In genomic region chr17:3916013-3916696, GRCh38 we compare ENCODE assay signal across 9 cellular contexts. TPM values are rescaled to one million over a fixed set of nuclear protein-coding genes. Genes with fewer than 3 reads are reported as not detected.
DNase-seq lines count a peak whose midpoint lies in the region; ATAC-seq and TF ChIP-seq lines count a peak whose summit lies in the region.
"Had no signal": no experiment of that assay in that cellular context is flagged by ENCODE, and none has a peak within 500 bp of the region (broad histone marks: within the 10 kb centered on the region; RNA-seq: fewer than 3 reads in every experiment).

Gene P2RX1, minus strand, starts transcription at chr17:3916465. Its CDS starts 240 bp downstream, at chr17:3916225.

- H3K4ac ChIP-seq in H9 (ENCODE audit: low read depth, low read length) = no peak within 1 kb of the TSS

- H3T11ph ChIP-seq in H9 (ENCODE audit: low read length) = no peak within 1 kb of the TSS

- H3K27me3 ChIP-seq in H7 (ENCODE audit: control insufficient read depth, insufficient read depth, low read length) (no peaks in the 10 kb centered on the region), esophagus squamous epithelium (no peaks in the 10 kb centered on the region), H9 (ENCODE audit: insufficient read depth, low read length) (no peaks in the 10 kb centered on the region)

- H4K20me1 ChIP-seq in H9 (ENCODE audit: control insufficient read depth, insufficient read depth, insufficient read length) = no peaks in the 10 kb centered on the region

- peak in 2 of 4 donors; percentile 28 to 43 for TF ChIP-seq POLR2A in esophagus squamous epithelium (IDR thresholded peaks at IDR 0.05)

- no peak within 1 kb of the TSS for H3K18ac ChIP-seq in H9 (ENCODE audit: insufficient read length, low read depth, low read length)

- no peaks in the 10 kb centered on the region for H3K9me3 ChIP-seq in esophagus squamous epithelium
- no peaks in the 10 kb centered on the region for H3K9me3 ChIP-seq in H9 (ENCODE audit: control insufficient read depth, low read depth, low read length)

- H3K56ac ChIP-seq in H9 (ENCODE audit: insufficient read length, low read depth, low read length) = no peak within 1 kb of the TSS

- peaks cover 0 to 3% of the 10 kb centered on the region in 2 experiments; a peak in 2 of 5 replicates for H3K9me3 Mint-ChIP-seq in H9

- H3K79me2 ChIP-seq in H9 (ENCODE audit: insufficient read depth, low read length) = no peaks in the 10 kb centered on the region

- H4K8ac ChIP-seq in H9 (replicated peaks; ENCODE audit: insufficient read length, low read depth, low read length) = no peak within 1 kb of the TSS

- 62 to 96% methylated on average over 5 to 12 of the region's 27 CpGs for WGBS in esophagus squamous epithelium, 2 donors
- WGBS in H9 (ENCODE audit: extremely low coverage, insufficient read length, low lambda C conversion rate) = no CpG with 5 or more reads among the region's 27 CpGs

- H4K91ac ChIP-seq in H9 (ENCODE audit: insufficient read length, low read depth, low read length) = no peak within 1 kb of the TSS

- no peak for ATAC-seq in HG03520 (IDR thresholded peaks at IDR 0.05; ENCODE audit: unreplicated experiment)
- no peak for ATAC-seq in GM21717 (IDR thresholded peaks at IDR 0.05; ENCODE audit: unreplicated experiment)

- intact Hi-C loops in esophagus squamous epithelium (cut with DNase I) = no loop called here

- H4K5ac ChIP-seq in H9 (ENCODE audit: insufficient read length, low read depth, low read length) = no peak within 1 kb of the TSS

- H3K27ac Mint-ChIP-seq in H9 = no peak within 1 kb of the TSS; a peak in 1 of 7 replicates

- no peak within 1 kb of the TSS; the same call in 1 of the 2 replicates for H3K14ac ChIP-seq in H9 (ENCODE audit: insufficient read depth, low read length)

- H2BK120ac ChIP-seq in H9 (ENCODE audit: low read depth, low read length, poor library complexity, severe bottlenecking) = no peak within 1 kb of the TSS

- no peak within 1 kb of the TSS for H2BK20ac ChIP-seq in H9 (ENCODE audit: low read depth, low read length, poor library complexity, severe bottlenecking)

- no peak within 1 kb of the TSS for H3K9ac ChIP-seq in H9 (ENCODE audit: extremely low read depth, insufficient read length, low read length)

- peaks cover 4 to 15% of the 10 kb centered on the region in 2 experiments; a peak in 3 of 4 replicates for H3K4me1 Mint-ChIP-seq in H9

- no peaks in the 10 kb centered on the region for H3K36me3 Mint-ChIP-seq in H9 (ENCODE audit: insufficient read depth in 1 of 3, low read depth in 3 of 3)

- no peak within 1 kb of the TSS for H2BK15ac ChIP-seq in H9 (ENCODE audit: low read depth, low read length)

- no peak within 1 kb of the TSS for H2BK12ac ChIP-seq in H9 (ENCODE audit: insufficient read length, low read depth, low read length)

- no peak within 1 kb of the TSS for H3K4me3 ChIP-seq in H7 (ENCODE audit: insufficient read depth, low read depth, low read length)
- H3K4me3 ChIP-seq in esophagus squamous epithelium = peak within 1 kb of the TSS in 3 of 4 donors; percentile 38 to 49 (median 38)

- peak within 1 kb of the TSS; percentile 54 to 87 (median 80) for H3K27ac ChIP-seq in esophagus squamous epithelium
- no peak within 1 kb of the TSS for H3K27ac ChIP-seq in H9 (ENCODE audit: insufficient read length, low read depth, low read length)

- DNase-seq in H7 (peak; percentile 48), SW480 (ENCODE audit: low spot score) (peak; percentile 33), esophagus squamous epithelium (lab: John Stamatoyannopoulos, UW) (no peak), H9 (no peak), GM10266 (ENCODE audit: extremely low spot score) (no peak)
- DNase-seq in stimulated activated CD8-positive, alpha-beta memory T cell treated with anti-CD3 and anti-CD28 coated beads, Interleukin-4, amount 100 ng/mL, for 48 hours = peak; percentile 66
- DNase-seq: NCI-H510A treated with DMSO at 0.1 percent for 48 hours had no signal

- H3K36me3 ChIP-seq in H7 (replicated peaks; ENCODE audit: control insufficient read depth, insufficient read depth, low read length) = no peaks in the 10 kb centered on the region
- H3K36me3 ChIP-seq in esophagus squamous epithelium = no peaks in the 10 kb centered on the region

- TF ChIP-seq CTCF in esophagus squamous epithelium (IDR thresholded peaks at IDR 0.05) = no peak
- TF ChIP-seq CTCF in H9 (conservative IDR thresholded peaks at IDR 0.05) = no peak
- no peak for TF ChIP-seq CTCF in GM10266 (IDR thresholded peaks at IDR 0.05; ENCODE audit: control insufficient read depth, insufficient read depth, low read depth, missing control alignments)

- H3K4me1 ChIP-seq in esophagus squamous epithelium = peaks cover 13 to 71% (median 24%) of the 10 kb centered on the region in 3 donors
- no peaks in the 10 kb centered on the region for H3K4me1 ChIP-seq in H9 (ENCODE audit: insufficient read depth, low read length)

- H3K4me3 Mint-ChIP-seq in H9 = no peak within 1 kb of the TSS; a peak in 1 of 5 replicates

- H3K79me1 ChIP-seq in H9 (ENCODE audit: insufficient read depth, low read depth, low read length, poor library complexity, severe bottlenecking) = no peaks in the 10 kb centered on the region

- H3K4me2 ChIP-seq in H9 (ENCODE audit: insufficient read depth, insufficient read length, low read length) = no peak within 1 kb of the TSS

- no peak within 1 kb of the TSS for H2AK5ac ChIP-seq in H9 (ENCODE audit: insufficient read length, low read length)

- peaks cover 4% of the 10 kb centered on the region; the same call in 1 of the 2 replicates for H3K27me3 Mint-ChIP-seq in H9 (ENCODE audit: low read depth)

- no peak within 1 kb of the TSS for H2AFZ ChIP-seq in H9 (ENCODE audit: low read length)

- H3K23ac ChIP-seq in H9 (ENCODE audit: insufficient read length, low read depth, low read length) = no peak within 1 kb of the TSS

- no peak within 1 kb of the TSS for H2BK5ac ChIP-seq in H9 (ENCODE audit: insufficient read length, low read length)

- H3K23me2 ChIP-seq in H9 (ENCODE audit: insufficient read length, low read depth, low read length, poor library complexity, severe bottlenecking) = no peaks in the 10 kb centered on the region

RNA-seq across cellular contexts. Expression of gene P2RX1, which starts in this region (rescaled TPM):
- 0.10 and 0.33 TPM in 2 replicates for total RNA-seq in H7 (2014; rRNA removed; shearing (Covaris generic))
- 10 to 100 TPM in 1 of 4 donors, 1 to 10 TPM in 3; 1.2 to 13.0 (median 2.1) TPM for total RNA-seq in esophagus squamous epithelium
- 0.09 TPM in 1 of 2 replicates, not detected in the other for total RNA-seq in H9 (2021)

Comparison
In these comparisons a context has a peak if more than half of its experiments do, and no peak if none do; other contexts are left out.
1. Peak in DNase-seq in H7; RNA of the gene not detected or under 1 TPM.
2. DNase-seq: peak in SW480 (single experiment) and stimulated activated CD8-positive, alpha-beta memory T cell treated with anti-CD3 and anti-CD28 coated beads, Interleukin-4, amount 100 ng/mL, for 48 hours (single experiment); none in esophagus squamous epithelium (single experiment), H9 (single experiment) and GM10266 (single experiment).